In the genomic region with DNA sequence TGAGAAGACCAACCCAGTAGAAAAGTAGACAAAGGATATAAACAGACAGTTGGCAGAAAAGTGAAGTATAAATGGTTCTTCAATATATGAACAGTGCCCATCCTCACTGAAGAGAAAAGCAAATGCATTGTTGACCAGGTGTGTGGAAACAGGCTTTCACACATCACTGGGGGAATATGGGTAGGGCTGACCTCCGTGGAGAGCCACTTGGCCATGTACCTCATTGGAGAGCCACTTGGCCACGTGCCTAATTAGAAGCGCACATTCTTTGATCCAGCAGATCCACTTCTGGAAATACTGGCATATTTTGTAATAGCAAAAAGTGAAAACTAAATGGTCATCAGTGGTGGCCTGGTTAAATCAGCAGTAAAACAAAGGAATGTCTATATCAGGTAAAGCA, we compare ENCODE assay signal across 1 cellular context.
TF ChIP-seq lines count a peak whose summit lies in the region.

No MANE protein-coding gene starts in this region.

TF ChIP-seq in endothelial cell of umbilical vein, 7 proteins besides CTCF, POLR2A, EP300 and RAD21:
- TF ChIP-seq EZH2 (IDR thresholded peaks at IDR 0.05; ENCODE audit: borderline replicate concordance, low read depth, low read length, severe bottlenecking) (no peak), GATA2 (IDR thresholded peaks at IDR 0.05; ENCODE audit: insufficient read depth, insufficient read length, low read depth, low read length) (no peak), JUN (IDR thresholded peaks at IDR 0.05; ENCODE audit: borderline replicate concordance, insufficient read depth, insufficient read length, low read depth) (no peak), POLR2AphosphoS5 (IDR thresholded peaks at IDR 0.05; ENCODE audit: insufficient read depth, low read depth, low read length) (no peak)
